Comparison of ENCODE assay signal across 7 cellular contexts in genomic region chr13:36819811-36820140, GRCh38. TPM values are rescaled to one million over a fixed set of nuclear protein-coding genes. Genes with fewer than 3 reads are reported as not detected.
A peak's percentile ranks its signal among the peaks of the same experiment; 100 is the strongest.
DNase-seq lines count a peak whose midpoint lies in the region; ATAC-seq and TF ChIP-seq lines count a peak whose summit lies in the region.

No MANE protein-coding gene starts in this region.

- no peak for TF ChIP-seq CTCF in GM12864 (IDR thresholded peaks at IDR 0.05; ENCODE audit: low read depth, low read length, missing control alignments)
- TF ChIP-seq CTCF in retinal pigment epithelial cell (conservative IDR thresholded peaks at IDR 0.05; ENCODE audit: low read depth, low read length), result no peak

- peaks cover 56% of the 10 kb centered on the region for H3K79me2 ChIP-seq in Karpas-422 (ENCODE audit: low read length)

- no peaks in the 10 kb centered on the region for H3K9me3 ChIP-seq in Karpas-422 (ENCODE audit: low read length)

- peak overlapping the region; percentile 69 for H3K27ac ChIP-seq in Karpas-422 (ENCODE audit: low read length)

- 0 out of 2 replicates have a peak, but pooled peaks cover 8% of the 10 kb centered on the region for H3K36me3 ChIP-seq in Karpas-422 (ENCODE audit: insufficient read depth, low read length)

- peak overlapping the region; percentile 81; the same call in 1 of the 2 replicates for H2AFZ ChIP-seq in Karpas-422 (ENCODE audit: low read length)

- H3K4me1 ChIP-seq in Karpas-422 (ENCODE audit: low read length), result peaks cover 59% of the 10 kb centered on the region

- no peak for DNase-seq in GM12864 (ENCODE audit: low read depth)
- DNase-seq in Karpas-422, result peak; percentile 81
- peak; percentile 12 for DNase-seq in activated T-cell treated with anti-CD3 and anti-CD28 coated beads for 4 hours
- DNase-seq in globus pallidus (ENCODE audit: low spot score), result peak; percentile 11
- no peak for DNase-seq in retinal pigment epithelial cell (ENCODE audit: low read depth)
- DNase-seq in NCI-H187 (lab: John Stamatoyannopoulos, UW), result no peak

- H3K27me3 ChIP-seq in Karpas-422 (ENCODE audit: low read length), result no peaks in the 10 kb centered on the region

- H4K20me1 ChIP-seq in Karpas-422 (ENCODE audit: insufficient read depth, low read depth, low read length), result no peaks in the 10 kb centered on the region

- no peaks in the 10 kb centered on the region for H3K9me2 ChIP-seq in Karpas-422 (replicated peaks; ENCODE audit: insufficient read depth, low read length)

- peak overlapping the region; percentile 96 for H3K4me2 ChIP-seq in Karpas-422 (ENCODE audit: low read depth, low read length, poor library complexity, severe bottlenecking)

- peak overlapping the region; percentile 92 for H3K9ac ChIP-seq in Karpas-422 (ENCODE audit: low read length)

- H3K4me3 ChIP-seq in GM12864 (ENCODE audit: low read depth, low read length) (peak overlapping the region; percentile 83), Karpas-422 (ENCODE audit: low read length) (peak overlapping the region; percentile 85), retinal pigment epithelial cell (ENCODE audit: low read length) (peak overlapping the region; percentile 86)

- peak; percentile 10 for ATAC-seq in GM21825 (IDR thresholded peaks at IDR 0.05; ENCODE audit: unreplicated experiment)

RNA-seq across cellular contexts. Expression of gene RFXAP, which starts 0.8 kb away (rescaled TPM):
- 6.3 and 16.0 TPM in 2 replicates for total RNA-seq in Karpas-422 (2014; rRNA removed; shearing (Covaris generic); ENCODE audit: low replicate concordance)

Comparison
In these comparisons a context has a peak if more than half of its experiments do, and no peak if none do; other contexts are left out.
1. DNase-seq: peak in Karpas-422 (single experiment), activated T-cell treated with anti-CD3 and anti-CD28 coated beads for 4 hours (single experiment) and globus pallidus (single experiment); none in GM12864 (single experiment), retinal pigment epithelial cell (single experiment) and NCI-H187 (0 of 2).
2. Peak in every context shown above with its lines, with median percentiles within 50 percentile points of each other: H3K4me3 ChIP-seq.